8 cellular contexts compared by ENCODE assay signal in the genomic region with DNA sequence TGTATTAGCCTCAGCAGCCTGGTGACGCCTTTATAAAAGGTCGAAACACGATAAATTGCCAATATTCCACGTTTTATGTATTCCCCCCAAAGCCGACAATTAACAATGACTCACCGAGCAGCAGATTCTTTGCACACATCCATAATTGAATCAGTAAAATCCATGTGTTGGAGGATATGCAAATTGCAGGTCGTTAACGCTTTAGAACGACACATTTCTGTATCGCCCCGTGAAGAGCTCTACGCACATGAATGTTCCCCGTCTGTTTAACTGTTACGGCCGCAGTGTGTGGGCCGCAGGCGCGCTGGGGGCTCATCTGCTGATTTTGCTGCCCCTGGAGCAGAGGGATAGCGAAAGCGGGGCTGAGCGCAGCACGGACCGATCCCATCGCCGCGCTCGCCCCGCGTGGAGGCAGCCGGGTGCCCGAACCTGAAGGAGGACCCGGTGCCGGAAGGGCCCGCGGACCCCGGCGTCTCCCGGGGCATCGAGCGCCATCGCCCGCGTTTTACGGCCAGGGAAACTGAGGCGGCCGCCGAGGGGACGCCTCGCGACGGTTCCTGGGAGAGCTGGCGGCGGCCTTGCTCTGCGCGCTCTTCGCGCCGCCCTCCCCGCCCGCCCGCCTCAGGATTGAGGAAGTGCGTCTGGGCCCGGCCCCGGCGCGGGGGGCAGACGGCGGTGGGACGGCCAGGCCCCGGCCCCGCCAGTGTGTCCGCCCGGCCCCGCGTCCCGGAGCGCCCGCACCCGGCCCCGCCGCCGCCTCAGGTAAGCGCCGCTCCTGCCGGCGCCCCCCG. TPM values are rescaled to one million over a fixed set of nuclear protein-coding genes. Genes with fewer than 3 reads are reported as not detected.
DNase-seq lines count a peak whose midpoint lies in the region; ATAC-seq, FAIRE-seq and TF ChIP-seq lines count a peak whose summit lies in the region.

A gene with protein sequence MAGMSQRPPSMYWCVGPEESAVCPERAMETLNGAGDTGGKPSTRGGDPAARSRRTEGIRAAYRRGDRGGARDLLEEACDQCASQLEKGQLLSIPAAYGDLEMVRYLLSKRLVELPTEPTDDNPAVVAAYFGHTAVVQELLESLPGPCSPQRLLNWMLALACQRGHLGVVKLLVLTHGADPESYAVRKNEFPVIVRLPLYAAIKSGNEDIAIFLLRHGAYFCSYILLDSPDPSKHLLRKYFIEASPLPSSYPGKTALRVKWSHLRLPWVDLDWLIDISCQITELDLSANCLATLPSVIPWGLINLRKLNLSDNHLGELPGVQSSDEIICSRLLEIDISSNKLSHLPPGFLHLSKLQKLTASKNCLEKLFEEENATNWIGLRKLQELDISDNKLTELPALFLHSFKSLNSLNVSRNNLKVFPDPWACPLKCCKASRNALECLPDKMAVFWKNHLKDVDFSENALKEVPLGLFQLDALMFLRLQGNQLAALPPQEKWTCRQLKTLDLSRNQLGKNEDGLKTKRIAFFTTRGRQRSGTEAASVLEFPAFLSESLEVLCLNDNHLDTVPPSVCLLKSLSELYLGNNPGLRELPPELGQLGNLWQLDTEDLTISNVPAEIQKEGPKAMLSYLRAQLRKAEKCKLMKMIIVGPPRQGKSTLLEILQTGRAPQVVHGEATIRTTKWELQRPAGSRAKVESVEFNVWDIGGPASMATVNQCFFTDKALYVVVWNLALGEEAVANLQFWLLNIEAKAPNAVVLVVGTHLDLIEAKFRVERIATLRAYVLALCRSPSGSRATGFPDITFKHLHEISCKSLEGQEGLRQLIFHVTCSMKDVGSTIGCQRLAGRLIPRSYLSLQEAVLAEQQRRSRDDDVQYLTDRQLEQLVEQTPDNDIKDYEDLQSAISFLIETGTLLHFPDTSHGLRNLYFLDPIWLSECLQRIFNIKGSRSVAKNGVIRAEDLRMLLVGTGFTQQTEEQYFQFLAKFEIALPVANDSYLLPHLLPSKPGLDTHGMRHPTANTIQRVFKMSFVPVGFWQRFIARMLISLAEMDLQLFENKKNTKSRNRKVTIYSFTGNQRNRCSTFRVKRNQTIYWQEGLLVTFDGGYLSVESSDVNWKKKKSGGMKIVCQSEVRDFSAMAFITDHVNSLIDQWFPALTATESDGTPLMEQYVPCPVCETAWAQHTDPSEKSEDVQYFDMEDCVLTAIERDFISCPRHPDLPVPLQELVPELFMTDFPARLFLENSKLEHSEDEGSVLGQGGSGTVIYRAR (N-terminal part only) (plus strand): TSS at position 668 of the 791 bp plus-strand sequence. CDS start 5,276 bp downstream, outside the sequence.

- H3K79me1 ChIP-seq in H9 (ENCODE audit: insufficient read depth, low read depth, low read length, poor library complexity, severe bottlenecking), result no peaks in the 10 kb centered on the region

- H3K4me1 ChIP-seq in H9 (ENCODE audit: insufficient read depth, low read length) (no peaks in the 10 kb centered on the region), GM12878 (ENCODE audit: control insufficient read depth, insufficient read depth, low read length) (peaks cover 28% of the 10 kb centered on the region)

- H3K4me1 Mint-ChIP-seq in H9, result peaks cover 6 to 19% of the 10 kb centered on the region in 2 experiments

- no peak within 1 kb of the TSS for H4K5ac ChIP-seq in H9 (ENCODE audit: insufficient read length, low read depth, low read length)

- no peak within 1 kb of the TSS for H2AK5ac ChIP-seq in H9 (ENCODE audit: insufficient read length, low read length)

- H3K27ac Mint-ChIP-seq in H9, result no peak within 1 kb of the TSS

- in situ Hi-C loops in GM12878 (cut with MboI), result loop anchor here (5.0 kb wide), 1 partner anchor 88 kb away; no protein-coding TSS in a partner anchor

- H3K27me3 ChIP-seq in H9 (ENCODE audit: insufficient read depth, low read length) (peaks cover 28% of the 10 kb centered on the region), GM12878 (replicated peaks in 1 of 2; ENCODE audit: control insufficient read depth in 2 of 2, insufficient read depth in 2 of 2, low read length in 1 of 2) (no peaks in the 10 kb centered on the region)

- TF ChIP-seq POLR2A in GM12878 (IDR thresholded peaks at IDR 0.05; ENCODE audit: low read depth, low read length), result peak; percentile 74

- H2BK12ac ChIP-seq in H9 (ENCODE audit: insufficient read length, low read depth, low read length), result no peak within 1 kb of the TSS

- H3K79me2 ChIP-seq in H9 (ENCODE audit: insufficient read depth, low read length) (no peaks in the 10 kb centered on the region), GM12878 (ENCODE audit: control insufficient read depth, insufficient read depth, low read length) (peaks cover 52% of the 10 kb centered on the region)

- peaks cover 70% of the 10 kb centered on the region for H3K27me3 Mint-ChIP-seq in H9 (ENCODE audit: low read depth)

- H3K56ac ChIP-seq in H9 (ENCODE audit: insufficient read length, low read depth, low read length), result no peak within 1 kb of the TSS

- H3K36me3 Mint-ChIP-seq in H9 (ENCODE audit: insufficient read depth in 1 of 3, low read depth in 3 of 3), result no peaks in the 10 kb centered on the region; a peak in 2 of 7 replicates

- no peaks in the 10 kb centered on the region; a peak in 1 of 5 replicates for H3K9me3 Mint-ChIP-seq in H9

- TF ChIP-seq EP300 in GM12878 (IDR thresholded peaks at IDR 0.05; ENCODE audit: borderline replicate concordance in 1 of 2, control insufficient read depth in 1 of 2, low read depth in 2 of 2, low read length in 2 of 2), result no peak

- no peak within 1 kb of the TSS for H4K91ac ChIP-seq in H9 (ENCODE audit: insufficient read length, low read depth, low read length)

- no peak for TF ChIP-seq CTCF in H9 (conservative IDR thresholded peaks at IDR 0.05)
- TF ChIP-seq CTCF in GM12878 (IDR thresholded peaks at IDR 0.05 in 2 of 3, conservative IDR thresholded peaks at IDR 0.05 in 1 of 3; ENCODE audit: control insufficient read depth in 2 of 3, extremely low read depth in 1 of 3, insufficient read depth in 1 of 3, low read depth in 3 of 3, low read length in 3 of 3), result no peak

- H3K36me3 ChIP-seq in GM12878 (ENCODE audit: control insufficient read depth in 2 of 2, insufficient read depth in 2 of 2, low read length in 1 of 2), result no peaks in the 10 kb centered on the region

- H3K23me2 ChIP-seq in H9 (ENCODE audit: insufficient read length, low read depth, low read length, poor library complexity, severe bottlenecking), result peaks cover 13% of the 10 kb centered on the region

- no peak for FAIRE-seq in GM12878 (lab: Jason Lieb, UNC)

- SMC1A ChIA-PET in GM12878 (lab: Charles Lee; ENCODE audit: uncharacterized antibody, unreplicated experiment), result interaction anchor here (0.7 to 11.6 kb wide), 20 partner anchors 10 to 338 kb away, joined by 3 to 316 read pairs (median 6); no protein-coding TSS in a partner anchor

- ATAC-seq in GM12878, result peak; percentile 44

- H2AFZ ChIP-seq in H9 (ENCODE audit: low read length) (no peak within 1 kb of the TSS), GM12878 (ENCODE audit: control insufficient read depth, low read depth, low read length) (peak within 1 kb of the TSS; percentile 85)

- no peak within 1 kb of the TSS; the same call in 1 of the 2 replicates for H2BK15ac ChIP-seq in H9 (ENCODE audit: low read depth, low read length)

- DNase-seq in GM03348 (ENCODE audit: low spot score), result peak; percentile 82
- no peak for DNase-seq in H9
- DNase-seq in NCI-H69 (lab: John Stamatoyannopoulos, UW), result peak; percentile 46
- DNase-seq in GM12878 (ENCODE audit: low read depth, low spot score), result no peak
- DNase-seq in iPS-NIHi11 (ENCODE audit: low spot score), result peak; percentile 68
- peak; percentile 7 for DNase-seq in stimulated activated CD4-positive, alpha-beta T cell treated with anti-CD3 and anti-CD28 coated beads, Interleukin-2, amount 100 ng/mL, for 48 hours
- no peak for DNase-seq in GM19238 (ENCODE audit: insufficient read length, low spot score)
- DNase-seq in epidermal melanocyte (ENCODE audit: insufficient read length, low spot score), result no peak

- TF ChIP-seq RAD21 in GM12878 (IDR thresholded peaks at IDR 0.05; ENCODE audit: insufficient read depth, low read depth, low read length), result no peak

- no peak within 1 kb of the TSS for H3K23ac ChIP-seq in H9 (ENCODE audit: insufficient read length, low read depth, low read length)

- H2BK120ac ChIP-seq in H9 (ENCODE audit: low read depth, low read length, poor library complexity, severe bottlenecking), result no peak within 1 kb of the TSS

- peak within 1 kb of the TSS; percentile 12; the same call in 1 of the 2 replicates for H3K14ac ChIP-seq in H9 (ENCODE audit: insufficient read depth, low read length)

- H3K9me3 ChIP-seq in H9 (ENCODE audit: control insufficient read depth, low read depth, low read length), result no peaks in the 10 kb centered on the region
- no peaks in the 10 kb centered on the region; the same call in 2 of the 3 replicates for H3K9me3 ChIP-seq in GM12878 (replicated peaks; ENCODE audit: control insufficient read depth, insufficient read depth, low read length)

- POLR2A ChIA-PET in GM12878 (lab: Charles Lee), result interaction anchor here (0.9 to 7.9 kb wide), 8 partner anchors 8 to 89 kb away, joined by 3 to 97 read pairs (median 6); no protein-coding TSS in a partner anchor

- H3K4me3 ChIP-seq in GM12878, result peak within 1 kb of the TSS; percentile 89

- H3K4me2 ChIP-seq in H9 (ENCODE audit: insufficient read depth, insufficient read length, low read length), result peak within 1 kb of the TSS; percentile 69
- H3K4me2 ChIP-seq in GM12878 (ENCODE audit: control insufficient read depth, insufficient read depth), result peak within 1 kb of the TSS; percentile 94

- CTCF ChIA-PET in GM12878 (lab: Yijun Ruan, JAX), result interaction anchor here (0.6 to 11.5 kb wide), 27 partner anchors 10 to 370 kb away, joined by 3 to 567 read pairs (median 7); no protein-coding TSS in a partner anchor

- BruUV-seq in GM12878 (replicated peaks; lab: Mats Ljungman, UMichigan), result no TSS peak

- no CpG with 5 or more reads among the region's 87 CpGs for WGBS in H9 (ENCODE audit: extremely low coverage, insufficient read length, low lambda C conversion rate)
- 4% methylated on average over 61 of the region's 87 CpGs for WGBS in GM12878 (ENCODE audit: insufficient coverage, insufficient replicate concordance, low lambda C conversion rate, missing lambda C conversion rate)

- no peak within 1 kb of the TSS for H3K4ac ChIP-seq in H9 (ENCODE audit: low read depth, low read length)

- peak within 1 kb of the TSS; percentile 59 to 83 for H3K4me3 Mint-ChIP-seq in H9

- no peak within 1 kb of the TSS for H4K8ac ChIP-seq in H9 (replicated peaks; ENCODE audit: insufficient read length, low read depth, low read length)

- H3K18ac ChIP-seq in H9 (ENCODE audit: insufficient read length, low read depth, low read length), result no peak within 1 kb of the TSS

- H2BK20ac ChIP-seq in H9 (ENCODE audit: low read depth, low read length, poor library complexity, severe bottlenecking), result no peak within 1 kb of the TSS

- intact Hi-C loops in GM12878 (cut with micrococcal nuclease; ENCODE audit: unreplicated experiment), result loop anchor here (1.0 to 5.0 kb wide), 3 partner anchors 88 to 338 kb away; no protein-coding TSS in a partner anchor

- no peaks in the 10 kb centered on the region for H4K20me1 ChIP-seq in H9 (ENCODE audit: control insufficient read depth, insufficient read depth, insufficient read length)
- no peaks in the 10 kb centered on the region for H4K20me1 ChIP-seq in GM12878 (ENCODE audit: control insufficient read depth, insufficient read depth)

- no peak within 1 kb of the TSS for H2BK5ac ChIP-seq in H9 (ENCODE audit: insufficient read length, low read length)

- RAD21 ChIA-PET in GM12878 (lab: Charles Lee; ENCODE audit: unreplicated experiment), result interaction anchor here (0.6 to 11.1 kb wide), 14 partner anchors 11 to 340 kb away, joined by 3 to 287 read pairs (median 6); a partner anchor contains a TSS

- H3K27ac ChIP-seq in H9 (ENCODE audit: insufficient read length, low read depth, low read length) (no peak within 1 kb of the TSS), GM12878 (ENCODE audit: control insufficient read depth, insufficient read depth) (peak within 1 kb of the TSS; percentile 83)

- H3K9ac ChIP-seq in H9 (ENCODE audit: extremely low read depth, insufficient read length, low read length), result no peak within 1 kb of the TSS
- peak within 1 kb of the TSS; percentile 92 for H3K9ac ChIP-seq in GM12878 (ENCODE audit: control insufficient read depth, insufficient read depth, low read length)

- H3T11ph ChIP-seq in H9 (ENCODE audit: low read length), result no peak within 1 kb of the TSS

RNA-seq across cellular contexts. Expression of the gene that starts here (rescaled TPM):
- total RNA-seq in H9 (2021), result 3.2 and 4.0 TPM in 2 replicates
- 120 and 150 TPM in 2 replicates for total RNA-seq in GM12878 (2013; cell fraction: nucleolus; rRNA removed)
- 15.6 and 23.0 TPM in 2 replicates for total RNA-seq in GM12878 (2014; rRNA removed)
- 13.1 and 13.5 TPM in 2 replicates for total RNA-seq in GM12878 (2014; rRNA removed; fragmentation: Illumina TruSeq; extraction: Trizol)
- 51.5 and 58.3 TPM in 2 replicates for total RNA-seq in GM12878 (2021)
- polyA plus RNA-seq in GM12878 (2011; ENCODE audit: low read depth), result 14.1 TPM
- 14.0 and 23.0 TPM in 2 replicates for polyA plus RNA-seq in GM12878 (2011; rRNA removed)
- 20.3 and 21.9 TPM in 2 replicates for polyA plus RNA-seq in GM12878 (2011; cell fraction: cytosol; rRNA removed)
- 82.2 and 90.7 TPM in 2 replicates for polyA plus RNA-seq in GM12878 (2011; cell fraction: nucleus; rRNA removed)
- 29.5 and 30.8 TPM in 2 replicates for polyA plus RNA-seq in GM12878 (2012)
- 14.8 and 17.5 TPM in 2 replicates for polyA plus RNA-seq in GM12878 (2014; fragmentation: Illumina TruSeq; extraction: Trizol)
- 1 to 10 TPM; 2.2 to 2.7 TPM for polyA plus RNA-seq in GM12878 (2014; fragmentation: Nextera tagmentation; extraction: Ambion mirVana)
- polyA plus RNA-seq in GM12878 (2014; rRNA removed), result 29.9 and 33.8 TPM in 2 replicates
- 10 to 100 TPM; 13.9 to 18.3 TPM for polyA plus RNA-seq in GM12878 (2016; fragmentation: Nextera tagmentation; extraction: Ambion mirVana)
- 26.7 and 37.6 TPM in 2 replicates for polyA minus RNA-seq in GM12878 (2011; rRNA and poly(A)+ RNA removed)
- 14.2 and 22.7 TPM in 2 replicates for polyA minus RNA-seq in GM12878 (2011; cell fraction: cytosol; rRNA and poly(A)+ RNA removed)
- polyA minus RNA-seq in GM12878 (2011; cell fraction: nucleus; rRNA and poly(A)+ RNA removed), result 60.9 and 92.6 TPM in 2 replicates

Comparison
In these comparisons a context has a peak if more than half of its experiments do, and no peak if none do; other contexts are left out.
1. DNase-seq: peak in GM03348 (single experiment), NCI-H69 (single experiment), iPS-NIHi11 (single experiment) and stimulated activated CD4-positive, alpha-beta T cell treated with anti-CD3 and anti-CD28 coated beads, Interleukin-2, amount 100 ng/mL, for 48 hours (2 of 2); none in H9 (single experiment), GM12878 (single experiment), GM19238 (single experiment) and epidermal melanocyte (single experiment).